In the genomic region with DNA sequence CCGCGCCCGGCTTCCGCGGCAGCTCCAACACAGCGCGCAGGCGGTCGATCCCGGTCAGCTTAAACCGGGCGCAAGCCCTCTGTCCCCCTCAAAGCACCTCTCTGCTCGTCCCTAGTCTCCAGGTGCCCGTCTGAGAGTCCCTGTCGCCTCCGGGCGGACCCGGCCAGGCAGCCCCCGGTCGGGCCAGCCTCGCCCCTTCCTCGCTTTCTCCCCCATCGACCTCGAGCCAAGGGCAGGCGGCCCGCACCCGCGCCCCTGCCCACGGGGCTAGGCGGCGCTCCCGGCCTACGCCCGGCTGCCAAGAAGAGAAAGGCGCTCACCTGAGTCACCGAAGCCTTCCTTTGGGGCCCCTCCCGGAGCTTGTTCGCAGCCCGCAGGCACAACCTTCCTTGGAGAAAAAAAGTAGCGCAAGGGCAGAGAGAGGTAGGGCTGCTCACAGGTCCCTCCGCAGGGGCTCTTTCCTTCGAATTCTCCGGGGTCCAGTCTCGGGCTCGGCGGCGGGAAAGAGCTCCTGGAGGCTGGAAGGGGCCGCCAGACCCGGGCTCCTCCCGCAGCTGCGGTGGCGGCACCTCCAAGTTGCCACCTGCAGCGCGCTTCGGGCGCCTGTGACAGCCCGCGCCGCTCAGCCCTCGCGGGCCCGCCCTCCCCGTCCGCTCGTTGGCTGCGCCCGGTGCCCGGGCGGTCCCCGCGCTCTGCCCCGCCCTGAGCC, we compare ENCODE assay signal across 9 cellular contexts.
A peak's percentile ranks its signal among the peaks of the same experiment; 100 is the strongest.
DNase-seq lines count a peak whose midpoint lies in the region; ATAC-seq and TF ChIP-seq lines count a peak whose summit lies in the region.
"Had no signal": no experiment of that assay in that cellular context is flagged by ENCODE, and none has a peak within 500 bp of the region (broad histone marks: within the 10 kb centered on the region; RNA-seq: fewer than 3 reads in every experiment).

No MANE protein-coding gene starts in this region.

- H3K9ac ChIP-seq in iPS-20b (ENCODE audit: low read depth, low read length): no peak overlapping the region; the same call in 1 of the 2 replicates
- H3K9ac ChIP-seq: BLaER1 treated with 17β-estradiol and CSF1 and Interleukin-3, amounts not matched to agents 10 nM and 100 nM had no signal

- no peaks in the 10 kb centered on the region for H3K9me3 Mint-ChIP-seq in brain

- peaks cover 23% of the 10 kb centered on the region for H3K27me3 Mint-ChIP-seq in brain

- H3K4me1 Mint-ChIP-seq in brain: peaks cover 10% of the 10 kb centered on the region

- DNase-seq in NCI-H2227 (lab: John Stamatoyannopoulos, UW; ENCODE audit: unreplicated experiment) (peak; percentile 42), NCI-H2227 treated with DMSO at 0.1 percent for 48 hours (lab: John Stamatoyannopoulos, UW) (no peak), NCI-H526 treated with DMSO at 0.1 percent for 48 hours (lab: John Stamatoyannopoulos, UW) (peak; percentile 75), sigmoid colon (peak; percentile 85), RKO (ENCODE audit: low spot score) (no peak)

- ATAC-seq in HG02938 (IDR thresholded peaks at IDR 0.05; ENCODE audit: unreplicated experiment): peak; percentile 58

- WGBS in sigmoid colon, 2 donors: 1% methylated on average over 72 of the region's 72 CpGs

- no peaks in the 10 kb centered on the region for H3K36me3 ChIP-seq in iPS-20b (ENCODE audit: insufficient read depth, low read depth, low read length)
- no peaks in the 10 kb centered on the region for H3K36me3 ChIP-seq in sigmoid colon
- H3K36me3 ChIP-seq: BLaER1 treated with 17β-estradiol and CSF1 and Interleukin-3, amounts not matched to agents 10 nM and 100 nM had no signal

- H3K4me3 Mint-ChIP-seq in brain: peak overlapping the region; percentile 91 to 98 (median 95)

- H3K4me1 ChIP-seq in iPS-20b (ENCODE audit: insufficient read depth, low read length): peaks cover 12% of the 10 kb centered on the region; the same call in 1 of the 2 replicates
- peaks cover 0 to 25% (median 20%) of the 10 kb centered on the region in 4 donors for H3K4me1 ChIP-seq in sigmoid colon

- H3K27me3 ChIP-seq in iPS-20b (ENCODE audit: insufficient read depth, low read length) (peaks cover 78% of the 10 kb centered on the region), sigmoid colon (no peaks in the 10 kb centered on the region)
- H3K27me3 ChIP-seq: BLaER1 treated with 17β-estradiol and CSF1 and Interleukin-3, amounts not matched to agents 10 nM and 100 nM had no signal

- intact Hi-C loops in sigmoid colon (cut with DNase I): no loop called here

- TF ChIP-seq CTCF in brain (conservative IDR thresholded peaks at IDR 0.05): no peak
- no peak for TF ChIP-seq CTCF in sigmoid colon (IDR thresholded peaks at IDR 0.05)

- H3K36me3 Mint-ChIP-seq in brain: no peaks in the 10 kb centered on the region

- H3K27ac ChIP-seq in iPS-20b (ENCODE audit: low read length) (no peak overlapping the region), sigmoid colon (peak overlapping the region; percentile 69 to 79 (median 72))
- H3K27ac ChIP-seq: BLaER1 treated with 17β-estradiol and CSF1 and Interleukin-3, amounts not matched to agents 10 nM and 100 nM had no signal

- TF ChIP-seq EP300 in sigmoid colon (IDR thresholded peaks at IDR 0.05): no peak

- H3K4me3 ChIP-seq in iPS-20b (ENCODE audit: low read length): peak overlapping the region; percentile 66
- peak overlapping the region; percentile 51 to 67 (median 60) for H3K4me3 ChIP-seq in sigmoid colon
- H3K4me3 ChIP-seq: BLaER1 treated with 17β-estradiol and CSF1 and Interleukin-3, amounts not matched to agents 10 nM and 100 nM had no signal

- H3K9me3 ChIP-seq in iPS-20b (ENCODE audit: insufficient read depth, low read depth, low read length) (no peaks in the 10 kb centered on the region), sigmoid colon (no peaks in the 10 kb centered on the region)

- peak overlapping the region in 1 of 5 experiments; percentile 14 for H3K27ac Mint-ChIP-seq in brain

- TF ChIP-seq POLR2A in sigmoid colon (IDR thresholded peaks at IDR 0.05): peak in 1 of 2 donors; percentile 34

Comparison
In these comparisons a context has a peak if more than half of its experiments do, and no peak if none do; other contexts are left out.
1. DNase-seq: peak in NCI-H2227 (single experiment), NCI-H526 treated with DMSO at 0.1 percent for 48 hours (single experiment) and sigmoid colon (single experiment); none in NCI-H2227 treated with DMSO at 0.1 percent for 48 hours (single experiment) and RKO (single experiment).